In genomic region chr2:222943820-222944219, GRCh38 we compare ENCODE assay signal across 10 cellular contexts.
DNase-seq lines count a peak whose midpoint lies in the region; ATAC-seq and TF ChIP-seq lines count a peak whose summit lies in the region.
"Had no signal": no experiment of that assay in that cellular context is flagged by ENCODE, and none has a peak within 500 bp of the region (broad histone marks: within the 10 kb centered on the region; RNA-seq: fewer than 3 reads in every experiment).

No MANE protein-coding gene starts in this region.

- H3K27ac Mint-ChIP-seq in glutamatergic neuron (ENCODE audit: unreplicated experiment) = no peak overlapping the region

- H3K9me3 Mint-ChIP-seq in glutamatergic neuron (ENCODE audit: unreplicated experiment) = no peaks in the 10 kb centered on the region

- peaks cover 11% of the 10 kb centered on the region for H3K36me3 ChIP-seq in skeletal muscle satellite cell (ENCODE audit: insufficient read depth, low read length)

- TF ChIP-seq CTCF in glutamatergic neuron (IDR thresholded peaks at IDR 0.05; ENCODE audit: partially characterized antibody, unreplicated experiment) = no peak

- peak; percentile 54 for ATAC-seq in GM19025 (IDR thresholded peaks at IDR 0.05; ENCODE audit: low read depth, unreplicated experiment)
- peak; percentile 87 for ATAC-seq in HG02610 (IDR thresholded peaks at IDR 0.05; ENCODE audit: unreplicated experiment)
- ATAC-seq: lower lobe of right lung had no signal

- H3K4me3 Mint-ChIP-seq in glutamatergic neuron (ENCODE audit: unreplicated experiment) = no peak overlapping the region

- no peaks in the 10 kb centered on the region for H3K4me1 Mint-ChIP-seq in glutamatergic neuron (ENCODE audit: low read depth, unreplicated experiment)

- H3K4me3 ChIP-seq in skeletal muscle satellite cell (ENCODE audit: low read length) = no peak overlapping the region
- H3K4me3 ChIP-seq: lower lobe of right lung, Peyer's patch had no signal

- DNase-seq in RPMI7951 (ENCODE audit: low read depth) = peak; percentile 34
- DNase-seq in stimulated activated CD4-positive, alpha-beta T cell treated with anti-CD3 and anti-CD28 coated beads, Interleukin-2, amount 100 ng/mL, for 24 hours = no peak
- no peak for DNase-seq in NK-92 treated with Interleukin-12 subunit alpha and Interleukin-12 subunit beta, amount 100 ng/mL, for 24 hours (lab: John Stamatoyannopoulos, UW)
- DNase-seq in glutamatergic neuron = no peak
- DNase-seq: lower lobe of right lung; Peyer's patch; stimulated activated CD4-positive, alpha-beta T cell treated with anti-CD3 and anti-CD28 coated beads, Interleukin-15, amount 100 ng/mL, for 24 hours had no signal

- no peaks in the 10 kb centered on the region for H3K27me3 Mint-ChIP-seq in glutamatergic neuron (ENCODE audit: unreplicated experiment)

- H3K4me1 ChIP-seq in skeletal muscle satellite cell (ENCODE audit: control insufficient read depth, insufficient read depth, low read length) = peaks cover 28% of the 10 kb centered on the region
- H3K4me1 ChIP-seq: lower lobe of right lung had no signal

- H3K4me2 ChIP-seq in skeletal muscle satellite cell (ENCODE audit: low read length) = peak overlapping the region; percentile 50

- no peaks in the 10 kb centered on the region for H3K9me3 ChIP-seq in skeletal muscle satellite cell (replicated peaks; ENCODE audit: low read length)
- H3K9me3 ChIP-seq: Peyer's patch had no signal

- no peak overlapping the region for H3K9ac ChIP-seq in skeletal muscle satellite cell (ENCODE audit: low read depth, low read length)

- no peaks in the 10 kb centered on the region for H3K27me3 ChIP-seq in skeletal muscle satellite cell (ENCODE audit: control insufficient read depth, insufficient read depth, low read length)
- H3K27me3 ChIP-seq: Peyer's patch had no signal

- peaks cover 4% of the 10 kb centered on the region for H3K36me3 Mint-ChIP-seq in glutamatergic neuron (ENCODE audit: unreplicated experiment)
